Comparison of ENCODE assay signal across 1 cellular context in the genomic region with DNA sequence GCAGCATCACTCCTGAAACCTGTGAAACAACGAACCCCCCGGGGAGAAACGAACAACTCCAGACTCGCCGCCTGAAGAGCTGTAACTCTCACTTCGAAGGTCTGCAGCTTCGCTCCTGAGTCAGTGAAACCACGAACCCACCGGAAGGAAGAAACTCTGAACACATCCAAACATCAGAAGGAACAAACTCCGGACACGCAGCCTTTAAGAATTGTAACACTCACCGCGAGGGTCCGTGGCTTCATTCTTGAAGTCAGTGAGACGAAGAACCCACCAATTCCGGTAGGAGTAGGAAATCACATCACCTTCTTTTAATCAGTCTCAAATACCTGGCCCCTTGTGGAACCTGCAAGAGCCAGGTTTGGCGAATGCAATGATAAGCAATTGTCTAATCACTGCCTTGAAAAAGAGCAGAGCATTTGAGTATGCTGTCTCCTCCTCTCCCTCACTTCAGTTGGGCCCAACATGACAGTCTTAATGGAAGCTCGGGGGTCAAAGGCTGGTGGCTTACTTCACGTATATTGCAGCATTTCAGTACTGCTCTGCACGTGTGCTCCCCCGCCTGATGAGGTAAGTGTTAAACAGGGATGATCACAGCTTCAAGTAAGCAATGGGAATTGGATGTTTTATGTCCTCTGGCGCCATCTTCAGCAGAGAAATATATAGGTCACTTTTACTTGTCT.
A peak's percentile ranks its signal among the peaks of the same experiment; 100 is the strongest.
TF ChIP-seq lines count a peak whose summit lies in the region.

No MANE protein-coding gene starts in this region.

TF ChIP-seq in K562, 482 proteins besides CTCF, POLR2A, EP300 and RAD21 (continued from another document and continues in another):
- TF ChIP-seq, protein P1, sequence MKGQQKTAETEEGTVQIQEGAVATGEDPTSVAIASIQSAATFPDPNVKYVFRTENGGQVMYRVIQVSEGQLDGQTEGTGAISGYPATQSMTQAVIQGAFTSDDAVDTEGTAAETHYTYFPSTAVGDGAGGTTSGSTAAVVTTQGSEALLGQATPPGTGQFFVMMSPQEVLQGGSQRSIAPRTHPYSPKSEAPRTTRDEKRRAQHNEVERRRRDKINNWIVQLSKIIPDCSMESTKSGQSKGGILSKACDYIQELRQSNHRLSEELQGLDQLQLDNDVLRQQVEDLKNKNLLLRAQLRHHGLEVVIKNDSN (CRISPR knock-in tag; IDR thresholded peaks at IDR 0.05): peak; percentile 63
- TF ChIP-seq, protein P2, sequence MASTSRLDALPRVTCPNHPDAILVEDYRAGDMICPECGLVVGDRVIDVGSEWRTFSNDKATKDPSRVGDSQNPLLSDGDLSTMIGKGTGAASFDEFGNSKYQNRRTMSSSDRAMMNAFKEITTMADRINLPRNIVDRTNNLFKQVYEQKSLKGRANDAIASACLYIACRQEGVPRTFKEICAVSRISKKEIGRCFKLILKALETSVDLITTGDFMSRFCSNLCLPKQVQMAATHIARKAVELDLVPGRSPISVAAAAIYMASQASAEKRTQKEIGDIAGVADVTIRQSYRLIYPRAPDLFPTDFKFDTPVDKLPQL (IDR thresholded peaks at IDR 0.05; ENCODE audit: extremely low read depth, insufficient read length): no peak
- peak; percentile 73; the same call in 1 of the 2 replicates for TF ChIP-seq ZNF263 (CRISPR knock-in tag; IDR thresholded peaks at IDR 0.05; ENCODE audit: borderline replicate concordance)
- TF ChIP-seq FOXA3 (CRISPR knock-in tag; conservative IDR thresholded peaks at IDR 0.05 in 1 of 2, IDR thresholded peaks at IDR 0.05 in 1 of 2): 0 out of 4 replicates have a peak, but pooled peaks of 1 of the 2 experiments have one; percentile 51
- TF ChIP-seq, protein P3, sequence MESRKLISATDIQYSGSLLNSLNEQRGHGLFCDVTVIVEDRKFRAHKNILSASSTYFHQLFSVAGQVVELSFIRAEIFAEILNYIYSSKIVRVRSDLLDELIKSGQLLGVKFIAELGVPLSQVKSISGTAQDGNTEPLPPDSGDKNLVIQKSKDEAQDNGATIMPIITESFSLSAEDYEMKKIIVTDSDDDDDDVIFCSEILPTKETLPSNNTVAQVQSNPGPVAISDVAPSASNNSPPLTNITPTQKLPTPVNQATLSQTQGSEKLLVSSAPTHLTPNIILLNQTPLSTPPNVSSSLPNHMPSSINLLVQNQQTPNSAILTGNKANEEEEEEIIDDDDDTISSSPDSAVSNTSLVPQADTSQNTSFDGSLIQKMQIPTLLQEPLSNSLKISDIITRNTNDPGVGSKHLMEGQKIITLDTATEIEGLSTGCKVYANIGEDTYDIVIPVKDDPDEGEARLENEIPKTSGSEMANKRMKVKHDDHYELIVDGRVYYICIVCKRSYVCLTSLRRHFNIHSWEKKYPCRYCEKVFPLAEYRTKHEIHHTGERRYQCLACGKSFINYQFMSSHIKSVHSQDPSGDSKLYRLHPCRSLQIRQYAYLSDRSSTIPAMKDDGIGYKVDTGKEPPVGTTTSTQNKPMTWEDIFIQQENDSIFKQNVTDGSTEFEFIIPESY (CRISPR knock-in tag; IDR thresholded peaks at IDR 0.05): peak; percentile 70
- TF ChIP-seq PRPF4 (IDR thresholded peaks at IDR 0.05; ENCODE audit: insufficient read depth, low read depth, low read length, poor library complexity, severe bottlenecking): no peak
- no peak for TF ChIP-seq ZNF140 (CRISPR knock-in tag; IDR thresholded peaks at IDR 0.05)
- 0 out of 2 replicates have a peak, but pooled peaks have one; percentile 68 for TF ChIP-seq CTBP1 (IDR thresholded peaks at IDR 0.05; ENCODE audit: borderline replicate concordance)
- no peak for TF ChIP-seq HNRNPL (IDR thresholded peaks at IDR 0.05; ENCODE audit: low read depth, low read length)
- no peak for TF ChIP-seq ZC3H11A (IDR thresholded peaks at IDR 0.05; ENCODE audit: low read depth, low read length)
- TF ChIP-seq MYC (IDR thresholded peaks at IDR 0.05; ENCODE audit: low read depth, low read length): peak; percentile 77
- TF ChIP-seq MYC (CRISPR knock-in tag; IDR thresholded peaks at IDR 0.05; ENCODE audit: borderline replicate concordance, low read depth): no peak
- no peak for TF ChIP-seq ETV6 (IDR thresholded peaks at IDR 0.05; ENCODE audit: borderline replicate concordance in 1 of 2, low read depth in 2 of 2, low read length in 1 of 2)
- 0 out of 2 replicates have a peak, but pooled peaks have one; percentile 63 for TF ChIP-seq ETV6 (CRISPR knock-in tag; IDR thresholded peaks at IDR 0.05; ENCODE audit: borderline replicate concordance)
- TF ChIP-seq, protein P4, sequence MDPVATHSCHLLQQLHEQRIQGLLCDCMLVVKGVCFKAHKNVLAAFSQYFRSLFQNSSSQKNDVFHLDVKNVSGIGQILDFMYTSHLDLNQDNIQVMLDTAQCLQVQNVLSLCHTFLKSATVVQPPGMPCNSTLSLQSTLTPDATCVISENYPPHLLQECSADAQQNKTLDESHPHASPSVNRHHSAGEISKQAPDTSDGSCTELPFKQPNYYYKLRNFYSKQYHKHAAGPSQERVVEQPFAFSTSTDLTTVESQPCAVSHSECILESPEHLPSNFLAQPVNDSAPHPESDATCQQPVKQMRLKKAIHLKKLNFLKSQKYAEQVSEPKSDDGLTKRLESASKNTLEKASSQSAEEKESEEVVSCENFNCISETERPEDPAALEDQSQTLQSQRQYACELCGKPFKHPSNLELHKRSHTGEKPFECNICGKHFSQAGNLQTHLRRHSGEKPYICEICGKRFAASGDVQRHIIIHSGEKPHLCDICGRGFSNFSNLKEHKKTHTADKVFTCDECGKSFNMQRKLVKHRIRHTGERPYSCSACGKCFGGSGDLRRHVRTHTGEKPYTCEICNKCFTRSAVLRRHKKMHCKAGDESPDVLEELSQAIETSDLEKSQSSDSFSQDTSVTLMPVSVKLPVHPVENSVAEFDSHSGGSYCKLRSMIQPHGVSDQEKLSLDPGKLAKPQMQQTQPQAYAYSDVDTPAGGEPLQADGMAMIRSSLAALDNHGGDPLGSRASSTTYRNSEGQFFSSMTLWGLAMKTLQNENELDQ (CRISPR knock-in tag; IDR thresholded peaks at IDR 0.05; ENCODE audit: borderline replicate concordance): peak; percentile 87; the same call in 1 of the 2 replicates
- 0 out of 2 replicates have a peak, but pooled peaks have one; percentile 13 for TF ChIP-seq ESRRA (IDR thresholded peaks at IDR 0.05; ENCODE audit: borderline replicate concordance, low read depth)
- TF ChIP-seq ZNF253 (CRISPR knock-in tag; conservative IDR thresholded peaks at IDR 0.05): no peak
- TF ChIP-seq, protein P5, sequence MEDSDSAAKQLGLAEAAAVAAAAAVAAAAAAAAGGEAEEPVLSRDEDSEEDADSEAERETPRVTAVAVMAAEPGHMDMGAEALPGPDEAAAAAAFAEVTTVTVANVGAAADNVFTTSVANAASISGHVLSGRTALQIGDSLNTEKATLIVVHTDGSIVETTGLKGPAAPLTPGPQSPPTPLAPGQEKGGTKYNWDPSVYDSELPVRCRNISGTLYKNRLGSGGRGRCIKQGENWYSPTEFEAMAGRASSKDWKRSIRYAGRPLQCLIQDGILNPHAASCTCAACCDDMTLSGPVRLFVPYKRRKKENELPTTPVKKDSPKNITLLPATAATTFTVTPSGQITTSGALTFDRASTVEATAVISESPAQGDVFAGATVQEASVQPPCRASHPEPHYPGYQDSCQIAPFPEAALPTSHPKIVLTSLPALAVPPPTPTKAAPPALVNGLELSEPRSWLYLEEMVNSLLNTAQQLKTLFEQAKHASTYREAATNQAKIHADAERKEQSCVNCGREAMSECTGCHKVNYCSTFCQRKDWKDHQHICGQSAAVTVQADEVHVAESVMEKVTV (CRISPR knock-in tag; IDR thresholded peaks at IDR 0.05): peak; percentile 92
- TF ChIP-seq CBX3 (IDR thresholded peaks at IDR 0.05; ENCODE audit: borderline replicate concordance in 1 of 2, low read length in 2 of 2): peak in 1 of 2 experiments; percentile 96; a peak in 2 of 3 replicates
- 0 out of 2 replicates have a peak, but pooled peaks have one; percentile 17 for TF ChIP-seq LEF1 (IDR thresholded peaks at IDR 0.05)
- TF ChIP-seq ATF1 (CRISPR knock-in tag; IDR thresholded peaks at IDR 0.05): no peak
- TF ChIP-seq ATF1 (tag; IDR thresholded peaks at IDR 0.05): peak; percentile 67
- TF ChIP-seq RAD51 (IDR thresholded peaks at IDR 0.05; ENCODE audit: borderline replicate concordance, low read depth): peak; percentile 20; the same call in 1 of the 2 replicates
- peak; percentile 65; the same call in 1 of the 2 replicates for TF ChIP-seq ZNF24 (IDR thresholded peaks at IDR 0.05)
- peak; percentile 44; the same call in 1 of the 2 replicates for TF ChIP-seq GABPB1 (CRISPR knock-in tag; IDR thresholded peaks at IDR 0.05)
- TF ChIP-seq SMAD4 (CRISPR knock-in tag; conservative IDR thresholded peaks at IDR 0.05): peak; percentile 33; the same call in 1 of the 2 replicates
- peak; percentile 95 for TF ChIP-seq JUN (IDR thresholded peaks at IDR 0.05; ENCODE audit: borderline replicate concordance, low read depth, low read length)
- peak; percentile 98 for TF ChIP-seq JUN (CRISPR knock-in tag; IDR thresholded peaks at IDR 0.05; ENCODE audit: borderline replicate concordance)
- peak; percentile 94 for TF ChIP-seq JUND (IDR thresholded peaks at IDR 0.05; ENCODE audit: borderline replicate concordance, low read depth, low read length)
- TF ChIP-seq JUND (tag; IDR thresholded peaks at IDR 0.05; ENCODE audit: borderline replicate concordance, low read depth, low read length): peak; percentile 98
- TF ChIP-seq, protein P6, sequence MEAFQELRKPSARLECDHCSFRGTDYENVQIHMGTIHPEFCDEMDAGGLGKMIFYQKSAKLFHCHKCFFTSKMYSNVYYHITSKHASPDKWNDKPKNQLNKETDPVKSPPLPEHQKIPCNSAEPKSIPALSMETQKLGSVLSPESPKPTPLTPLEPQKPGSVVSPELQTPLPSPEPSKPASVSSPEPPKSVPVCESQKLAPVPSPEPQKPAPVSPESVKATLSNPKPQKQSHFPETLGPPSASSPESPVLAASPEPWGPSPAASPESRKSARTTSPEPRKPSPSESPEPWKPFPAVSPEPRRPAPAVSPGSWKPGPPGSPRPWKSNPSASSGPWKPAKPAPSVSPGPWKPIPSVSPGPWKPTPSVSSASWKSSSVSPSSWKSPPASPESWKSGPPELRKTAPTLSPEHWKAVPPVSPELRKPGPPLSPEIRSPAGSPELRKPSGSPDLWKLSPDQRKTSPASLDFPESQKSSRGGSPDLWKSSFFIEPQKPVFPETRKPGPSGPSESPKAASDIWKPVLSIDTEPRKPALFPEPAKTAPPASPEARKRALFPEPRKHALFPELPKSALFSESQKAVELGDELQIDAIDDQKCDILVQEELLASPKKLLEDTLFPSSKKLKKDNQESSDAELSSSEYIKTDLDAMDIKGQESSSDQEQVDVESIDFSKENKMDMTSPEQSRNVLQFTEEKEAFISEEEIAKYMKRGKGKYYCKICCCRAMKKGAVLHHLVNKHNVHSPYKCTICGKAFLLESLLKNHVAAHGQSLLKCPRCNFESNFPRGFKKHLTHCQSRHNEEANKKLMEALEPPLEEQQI (IDR thresholded peaks at IDR 0.05): peak; percentile 38; the same call in 1 of the 2 replicates
- 0 out of 2 replicates have a peak, but pooled peaks have one; percentile 14 for TF ChIP-seq NFXL1 (CRISPR knock-in tag; IDR thresholded peaks at IDR 0.05)
- TF ChIP-seq, protein P7, sequence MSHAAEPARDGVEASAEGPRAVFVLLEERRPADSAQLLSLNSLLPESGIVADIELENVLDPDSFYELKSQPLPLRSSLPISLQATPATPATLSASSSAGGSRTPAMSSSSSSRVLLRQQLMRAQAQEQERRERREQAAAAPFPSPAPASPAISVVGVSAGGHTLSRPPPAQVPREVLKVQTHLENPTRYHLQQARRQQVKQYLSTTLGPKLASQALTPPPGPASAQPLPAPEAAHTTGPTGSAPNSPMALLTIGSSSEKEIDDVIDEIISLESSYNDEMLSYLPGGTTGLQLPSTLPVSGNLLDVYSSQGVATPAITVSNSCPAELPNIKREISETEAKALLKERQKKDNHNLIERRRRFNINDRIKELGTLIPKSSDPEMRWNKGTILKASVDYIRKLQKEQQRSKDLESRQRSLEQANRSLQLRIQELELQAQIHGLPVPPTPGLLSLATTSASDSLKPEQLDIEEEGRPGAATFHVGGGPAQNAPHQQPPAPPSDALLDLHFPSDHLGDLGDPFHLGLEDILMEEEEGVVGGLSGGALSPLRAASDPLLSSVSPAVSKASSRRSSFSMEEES (CRISPR knock-in tag; IDR thresholded peaks at IDR 0.05): no peak
- TF ChIP-seq MAZ (CRISPR knock-in tag; conservative IDR thresholded peaks at IDR 0.05 in 1 of 2, IDR thresholded peaks at IDR 0.05 in 1 of 2): peak in 1 of 2 experiments; percentile 48; a peak in 1 of 4 replicates
- TF ChIP-seq RBM14 (IDR thresholded peaks at IDR 0.05; ENCODE audit: borderline replicate concordance, insufficient read depth, low read depth, low read length): no peak
- TF ChIP-seq HDAC2 (IDR thresholded peaks at IDR 0.05): peak; percentile 58; the same call in 1 of the 2 replicates
- TF ChIP-seq DPF2 (IDR thresholded peaks at IDR 0.05): no peak
- TF ChIP-seq, protein P8, sequence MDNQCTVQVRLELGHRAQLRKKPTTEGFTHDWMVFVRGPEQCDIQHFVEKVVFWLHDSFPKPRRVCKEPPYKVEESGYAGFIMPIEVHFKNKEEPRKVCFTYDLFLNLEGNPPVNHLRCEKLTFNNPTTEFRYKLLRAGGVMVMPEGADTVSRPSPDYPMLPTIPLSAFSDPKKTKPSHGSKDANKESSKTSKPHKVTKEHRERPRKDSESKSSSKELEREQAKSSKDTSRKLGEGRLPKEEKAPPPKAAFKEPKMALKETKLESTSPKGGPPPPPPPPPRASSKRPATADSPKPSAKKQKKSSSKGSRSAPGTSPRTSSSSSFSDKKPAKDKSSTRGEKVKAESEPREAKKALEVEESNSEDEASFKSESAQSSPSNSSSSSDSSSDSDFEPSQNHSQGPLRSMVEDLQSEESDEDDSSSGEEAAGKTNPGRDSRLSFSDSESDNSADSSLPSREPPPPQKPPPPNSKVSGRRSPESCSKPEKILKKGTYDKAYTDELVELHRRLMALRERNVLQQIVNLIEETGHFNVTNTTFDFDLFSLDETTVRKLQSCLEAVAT (IDR thresholded peaks at IDR 0.05): 0 out of 4 replicates have a peak, but pooled peaks of 1 of the 2 experiments have one; percentile 23
- no peak for TF ChIP-seq ZNF217 (CRISPR knock-in tag; IDR thresholded peaks at IDR 0.05)
- no peak for TF ChIP-seq IRF2 (CRISPR knock-in tag; IDR thresholded peaks at IDR 0.05)
- TF ChIP-seq, protein P9, sequence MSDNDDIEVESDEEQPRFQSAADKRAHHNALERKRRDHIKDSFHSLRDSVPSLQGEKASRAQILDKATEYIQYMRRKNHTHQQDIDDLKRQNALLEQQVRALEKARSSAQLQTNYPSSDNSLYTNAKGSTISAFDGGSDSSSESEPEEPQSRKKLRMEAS (CRISPR knock-in tag; IDR thresholded peaks at IDR 0.05): peak; percentile 95
- TF ChIP-seq CHD4 (IDR thresholded peaks at IDR 0.05; ENCODE audit: insufficient read depth, insufficient replicate concordance, low read depth, low read length, poor library complexity, severe bottlenecking): no peak
- TF ChIP-seq, protein P10, sequence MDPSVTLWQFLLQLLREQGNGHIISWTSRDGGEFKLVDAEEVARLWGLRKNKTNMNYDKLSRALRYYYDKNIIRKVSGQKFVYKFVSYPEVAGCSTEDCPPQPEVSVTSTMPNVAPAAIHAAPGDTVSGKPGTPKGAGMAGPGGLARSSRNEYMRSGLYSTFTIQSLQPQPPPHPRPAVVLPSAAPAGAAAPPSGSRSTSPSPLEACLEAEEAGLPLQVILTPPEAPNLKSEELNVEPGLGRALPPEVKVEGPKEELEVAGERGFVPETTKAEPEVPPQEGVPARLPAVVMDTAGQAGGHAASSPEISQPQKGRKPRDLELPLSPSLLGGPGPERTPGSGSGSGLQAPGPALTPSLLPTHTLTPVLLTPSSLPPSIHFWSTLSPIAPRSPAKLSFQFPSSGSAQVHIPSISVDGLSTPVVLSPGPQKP (CRISPR knock-in tag; IDR thresholded peaks at IDR 0.05): no peak
- no peak for TF ChIP-seq NCOA1 (IDR thresholded peaks at IDR 0.05; ENCODE audit: low read depth)
